In genomic region chr3:33069862-33070261, GRCh38 we compare ENCODE assay signal across 7 cellular contexts. TPM values are rescaled to one million over a fixed set of nuclear protein-coding genes. Genes with fewer than 3 reads are reported as not detected.
DNase-seq lines count a peak whose midpoint lies in the region; ATAC-seq and TF ChIP-seq lines count a peak whose summit lies in the region.
"Not testable (repeated sequence)": the region's sequence is repeated elsewhere in the genome, so short reads cannot be mapped to it uniquely, and the experiment has no call there.

No MANE protein-coding gene starts in this region.

- H3K27ac Mint-ChIP-seq in central memory CD8-positive, alpha-beta T cell (ENCODE audit: low read depth), result peak overlapping the region; percentile 13

- H3K9me2 ChIP-seq in SK-N-SH, result not testable (repeated sequence)

- H3K27me3 Mint-ChIP-seq in central memory CD8-positive, alpha-beta T cell, result not testable (repeated sequence)

- H3K79me2 ChIP-seq in SK-N-SH (ENCODE audit: insufficient read depth), result not testable (repeated sequence)

- not testable (repeated sequence) for H3K9ac ChIP-seq in SK-N-SH

- H3K36me3 ChIP-seq in SK-N-SH (replicated peaks in 1 of 2; ENCODE audit: control insufficient read depth in 1 of 2, insufficient read depth in 2 of 2, low read length in 1 of 2), result peaks cover 2 to 16% of the 10 kb centered on the region in 2 experiments

- H3K27ac ChIP-seq in SK-N-SH (ENCODE audit: low read depth in 2 of 2, low read length in 1 of 2), result peak overlapping the region in 1 of 2 experiments; percentile 45; a peak in 1 of 4 replicates

- H3K27me3 ChIP-seq in SK-N-SH (ENCODE audit: insufficient read depth), result not testable (repeated sequence)

- POLR2A ChIA-PET in SK-N-SH (lab: Yijun Ruan, JAX), result interaction anchor here (1.4 kb wide), 1 partner anchor 122 kb away, joined by 3 read pairs; no protein-coding TSS in a partner anchor

- peaks cover 30% of the 10 kb centered on the region for H3K4me1 Mint-ChIP-seq in central memory CD8-positive, alpha-beta T cell

- CTCF ChIA-PET in SK-N-SH (lab: Yijun Ruan, JAX), result interaction anchor here (0.6 to 5.3 kb wide), 4 partner anchors 10 to 1032 kb away, joined by 3 to 32 read pairs (median 11); no protein-coding TSS in a partner anchor

- not testable (repeated sequence) for H3K4me3 Mint-ChIP-seq in central memory CD8-positive, alpha-beta T cell

- H3K9me3 ChIP-seq in SK-N-SH, result not testable (repeated sequence)

- not testable (repeated sequence) for H3F3A ChIP-seq in SK-N-SH (replicated peaks; ENCODE audit: insufficient read depth)

- not testable (repeated sequence) for ATAC-seq in central memory CD8-positive, alpha-beta T cell (replicated peaks; ENCODE audit: extremely low read depth, poor library complexity, severe bottlenecking)

- TF ChIP-seq CTCF in SK-N-SH (IDR thresholded peaks at IDR 0.05); foreskin fibroblast (IDR thresholded peaks at IDR 0.05; ENCODE audit: low read depth, low read length): not testable (repeated sequence)

- 41% methylated on average over 3 of the region's 3 CpGs for WGBS in SK-N-SH (ENCODE audit: low lambda C conversion rate)

- not testable (repeated sequence) for H3K4me3 ChIP-seq in SK-N-SH (ENCODE audit: low read depth in 2 of 2, low read length in 1 of 2); foreskin fibroblast (ENCODE audit: low read depth in 1 of 2, low read length in 2 of 2)

- not testable (repeated sequence) for H3K9me3 Mint-ChIP-seq in central memory CD8-positive, alpha-beta T cell

- not testable (repeated sequence) for TF ChIP-seq RAD21 in SK-N-SH (IDR thresholded peaks at IDR 0.05; ENCODE audit: low read length)

- not testable (repeated sequence) for H3K4me2 ChIP-seq in SK-N-SH

- H2AFZ ChIP-seq in SK-N-SH (ENCODE audit: low read depth), result not testable (repeated sequence)

- peaks cover 0 to 23% of the 10 kb centered on the region in 2 experiments; a peak in 2 of 4 replicates for H3K4me1 ChIP-seq in SK-N-SH (ENCODE audit: control insufficient read depth in 1 of 2, insufficient read depth in 2 of 2, low read depth in 1 of 2, low read length in 1 of 2)

- DNase-seq in DMS53 treated with DMSO at 0.1 percent for 48 hours (lab: John Stamatoyannopoulos, UW; ENCODE audit: unreplicated experiment), result peak; percentile 49
- DNase-seq in NCI-H1417 treated with DMSO at 0.1 percent for 48 hours (lab: John Stamatoyannopoulos, UW), result peak; percentile 68
- DNase-seq in NCI-H2107 treated with DMSO at 0.1 percent for 48 hours (lab: John Stamatoyannopoulos, UW; ENCODE audit: unreplicated experiment), result peak; percentile 61
- DNase-seq in NCI-H748 (lab: John Stamatoyannopoulos, UW; ENCODE audit: unreplicated experiment), result peak; percentile 90
- DNase-seq in SK-N-SH; central memory CD8-positive, alpha-beta T cell (ENCODE audit: low spot score in 2 of 2): not testable (repeated sequence)
- peak; percentile 29 to 78 for DNase-seq in foreskin fibroblast

- peaks cover 25% of the 10 kb centered on the region for H3K36me3 Mint-ChIP-seq in central memory CD8-positive, alpha-beta T cell (ENCODE audit: insufficient read depth)

- peak in 1 of 2 experiments; percentile 40; a peak in 1 of 4 replicates for TF ChIP-seq EP300 in SK-N-SH (IDR thresholded peaks at IDR 0.05; ENCODE audit: borderline replicate concordance in 1 of 2, low read depth in 1 of 2, low read length in 1 of 2)

- H4K20me1 ChIP-seq in SK-N-SH (ENCODE audit: insufficient read depth), result not testable (repeated sequence)

TF ChIP-seq in SK-N-SH, 30 proteins besides CTCF, POLR2A, EP300 and RAD21:
- TF ChIP-seq POLR2AphosphoS5 (IDR thresholded peaks at IDR 0.05; ENCODE audit: low read depth, low read length), result peak; percentile 37; the same call in 1 of the 2 replicates
- TF ChIP-seq JUND (IDR thresholded peaks at IDR 0.05), result 0 out of 2 replicates have a peak, but pooled peaks have one; percentile 8
- TF ChIP-seq FOXJ3 (CRISPR knock-in tag; IDR thresholded peaks at IDR 0.05), result 0 out of 2 replicates have a peak, but pooled peaks have one; percentile 32
- peak; percentile 87 for TF ChIP-seq TCF12 (IDR thresholded peaks at IDR 0.05)
TF ChIP-seq in SK-N-SH: peak in this region for 4; not testable (repeated sequence) for 26.

RNA-seq across cellular contexts. Expression of gene GLB1, which starts 27.1 kb away (rescaled TPM):
- 80.3 and 102 TPM in 2 replicates for polyA plus RNA-seq in SK-N-SH (2012; rRNA removed)
- polyA plus RNA-seq in SK-N-SH (2012; cell fraction: cytosol; rRNA removed), result 74.7 and 84.2 TPM in 2 replicates
- 84.8 and 88.0 TPM in 2 replicates for polyA plus RNA-seq in SK-N-SH (2012; cell fraction: nucleus; rRNA removed)

RNA-seq across cellular contexts. Expression of gene TMPPE, which starts 27.1 kb away (rescaled TPM):
- 1.4 and 1.7 TPM in 2 replicates for polyA plus RNA-seq in SK-N-SH (2012; rRNA removed)
- polyA plus RNA-seq in SK-N-SH (2012; cell fraction: cytosol; rRNA removed), result 1.1 and 1.7 TPM in 2 replicates
- polyA plus RNA-seq in SK-N-SH (2012; cell fraction: nucleus; rRNA removed), result 1.4 and 1.6 TPM in 2 replicates

RNA-seq across cellular contexts. Expression of gene CRTAP, which starts 44.0 kb away (rescaled TPM):
- 198 and 240 TPM in 2 replicates for polyA plus RNA-seq in SK-N-SH (2012; rRNA removed)
- polyA plus RNA-seq in SK-N-SH (2012; cell fraction: cytosol; rRNA removed), result 246 and 266 TPM in 2 replicates
- 41.2 and 84.3 TPM in 2 replicates for polyA plus RNA-seq in SK-N-SH (2012; cell fraction: nucleus; rRNA removed)
